In genomic region chr13:78978381-78978998, GRCh38 we compare ENCODE assay signal across 9 cellular contexts.
DNase-seq lines count a peak whose midpoint lies in the region; ATAC-seq and TF ChIP-seq lines count a peak whose summit lies in the region.
"Had no signal": no experiment of that assay in that cellular context is flagged by ENCODE, and none has a peak within 500 bp of the region (broad histone marks: within the 10 kb centered on the region; RNA-seq: fewer than 3 reads in every experiment).

No MANE protein-coding gene starts in this region.

- DNase-seq in DMS153 treated with DMSO at 0.1 percent for 48 hours (lab: John Stamatoyannopoulos, UW; ENCODE audit: unreplicated experiment) (peak; percentile 84), NCI-H1930 (lab: John Stamatoyannopoulos, UW) (peak; percentile 26 to 57), WTC11 (ENCODE audit: low spot score) (no peak), fibroblast of villous mesenchyme (ENCODE audit: low read depth) (peak; percentile 57), pons (ENCODE audit: low spot score) (peak; percentile 78), posterior vena cava (ENCODE audit: low spot score) (no peak)

- intact Hi-C loops in posterior vena cava (cut with DNase I): loop anchor here in 1 of 2 donors (5.0 kb wide), 1 partner anchor 841 kb away; no protein-coding TSS in a partner anchor

- ATAC-seq in GM18909 (IDR thresholded peaks at IDR 0.05; ENCODE audit: poor library complexity, unreplicated experiment) (peak; percentile 94), HG03064 (IDR thresholded peaks at IDR 0.05; ENCODE audit: low read depth, unreplicated experiment) (peak; percentile 95), WTC11 (peak; percentile 80)

- H3K27me3 Mint-ChIP-seq in WTC11 (ENCODE audit: low read depth): no peaks in the 10 kb centered on the region

- no peaks in the 10 kb centered on the region for H3K9me3 Mint-ChIP-seq in WTC11
- H3K9me3 Mint-ChIP-seq: dendritic cell treated with granulocyte-macrophage colony-stimulating factor and Interleukin-4, amounts not matched to agents 40 ng/mL and 50 ng/mL, for 4 days had no signal

- TF ChIP-seq CTCF in WTC11 (IDR thresholded peaks at IDR 0.05) (peak; percentile 50), fibroblast of villous mesenchyme (IDR thresholded peaks at IDR 0.05; ENCODE audit: insufficient read depth, low read depth, low read length) (peak; percentile 68)

- no peak overlapping the region for H3K4me3 Mint-ChIP-seq in WTC11
- H3K4me3 Mint-ChIP-seq: dendritic cell treated with granulocyte-macrophage colony-stimulating factor and Interleukin-4, amounts not matched to agents 40 ng/mL and 50 ng/mL, for 4 days had no signal

- H3K4me1 Mint-ChIP-seq in WTC11: no peaks in the 10 kb centered on the region

- CTCF ChIA-PET in WTC11 (lab: Charles Lee): interaction anchor here (0.5 to 1.8 kb wide), 22 partner anchors 9 to 841 kb away, joined by 3 to 15 read pairs (median 3); partner anchors contain the start of gene POU4F1

- no peak overlapping the region for H3K4me3 ChIP-seq in fibroblast of villous mesenchyme (ENCODE audit: low read depth, low read length)

- no peak overlapping the region for H3K27ac Mint-ChIP-seq in WTC11
- H3K27ac Mint-ChIP-seq: dendritic cell treated with granulocyte-macrophage colony-stimulating factor and Interleukin-4, amounts not matched to agents 40 ng/mL and 50 ng/mL, for 4 days had no signal

- H3K36me3 Mint-ChIP-seq in WTC11: no peaks in the 10 kb centered on the region

- POLR2A ChIA-PET in WTC11 (lab: Charles Lee): no interaction called here

TF ChIP-seq in WTC11, 78 proteins besides CTCF, POLR2A, EP300 and RAD21:
- TF ChIP-seq TCF7 (CRISPR knock-in tag; IDR thresholded peaks at IDR 0.05; ENCODE audit: low read depth): no peak
- TF ChIP-seq ZNF423 (CRISPR knock-in tag; IDR thresholded peaks at IDR 0.05): no peak

Comparison
In these comparisons a context has a peak if more than half of its experiments do, and no peak if none do; other contexts are left out.
1. DNase-seq: peak in DMS153 treated with DMSO at 0.1 percent for 48 hours (single experiment), NCI-H1930 (2 of 2), fibroblast of villous mesenchyme (single experiment) and pons (single experiment); none in WTC11 (single experiment) and posterior vena cava (single experiment).
2. Peak in every context shown above with its lines, with median percentiles within 50 percentile points of each other: ATAC-seq.